In genomic region chr1:77632216-77632615, GRCh38 we compare ENCODE assay signal across 12 cellular contexts.
"Had no signal": no experiment of that assay in that cellular context is flagged by ENCODE, and none has a peak within 500 bp of the region (broad histone marks: within the 10 kb centered on the region; RNA-seq: fewer than 3 reads in every experiment).

No MANE protein-coding gene starts in this region.

- DNase-seq: activated CD4-positive, alpha-beta T cell treated with anti-CD3 and anti-CD28 coated beads, Interleukin-2, amount 50 U/mL, for 4 hours; activated CD4-positive, CD25-positive, alpha-beta regulatory T cell treated with anti-CD3 and anti-CD28 coated beads, Interleukin-2, amount 50 U/mL, for 72 hours; esophagus squamous epithelium; foreskin fibroblast; left ventricle myocardium inferior; ovary; stimulated activated CD4-positive, alpha-beta T cell treated with anti-CD3 and anti-CD28 coated beads, Interleukin-2, amount 100 ng/mL, for 48 hours; stimulated activated CD8-positive, alpha-beta memory T cell treated with anti-CD3 and anti-CD28 coated beads, Interleukin-4, amount 100 ng/mL, for 48 hours; stomach; T-helper 17 cell; thyroid gland had no signal

- H3K27ac ChIP-seq: esophagus squamous epithelium, left ventricle myocardium inferior, neural progenitor cell, ovary, stomach, thyroid gland had no signal

- ATAC-seq: T-helper 17 cell had no signal
